Comparison of ENCODE assay signal across 1 cellular context in the genomic region with DNA sequence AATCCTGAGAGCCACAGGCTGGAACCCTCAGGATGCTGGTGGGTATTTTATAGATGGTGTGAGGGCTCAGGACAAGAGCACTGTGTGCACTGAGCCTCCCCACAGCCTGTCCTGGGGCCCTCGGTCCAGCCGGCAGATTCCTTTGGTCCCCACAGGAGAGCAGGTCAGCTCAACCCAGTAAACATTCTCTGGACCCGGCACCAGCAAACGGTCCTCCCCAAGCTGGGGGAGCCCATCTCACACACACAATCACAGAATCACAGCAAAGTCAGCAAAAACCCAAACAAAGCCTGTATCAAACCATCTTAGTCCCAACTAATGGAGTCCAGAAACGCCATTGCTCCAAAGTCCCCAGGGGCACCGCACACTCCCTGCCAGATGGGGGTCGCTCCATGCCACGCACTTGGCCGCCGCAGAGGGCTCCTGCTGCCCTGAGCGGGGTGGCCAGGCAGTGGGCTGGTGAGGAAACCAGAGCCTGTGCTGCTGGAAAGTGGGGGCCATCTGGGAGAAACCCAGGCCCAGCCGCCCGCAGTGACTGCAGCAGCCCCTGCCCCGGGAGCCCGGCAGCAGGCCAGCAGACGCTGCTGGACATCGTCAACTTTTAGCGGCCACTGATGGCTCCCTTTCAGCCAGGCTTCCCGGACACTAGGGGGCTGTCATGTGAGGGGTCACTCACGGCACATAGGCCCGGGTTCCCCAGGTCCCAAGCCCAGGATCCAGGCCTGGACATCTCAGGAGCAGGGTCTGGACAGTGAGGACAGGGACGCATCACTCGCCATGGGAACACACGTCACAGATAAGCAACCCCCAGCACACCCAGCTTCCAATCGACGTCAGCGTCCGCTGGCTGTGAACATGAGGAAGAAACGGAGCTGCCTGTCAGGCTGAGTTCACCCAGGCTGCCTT.
TF ChIP-seq lines count a peak whose summit lies in the region.

No MANE protein-coding gene starts in this region.

TF ChIP-seq in liver, 16 proteins besides CTCF, POLR2A, EP300 and RAD21:
- TF ChIP-seq, protein P1, sequence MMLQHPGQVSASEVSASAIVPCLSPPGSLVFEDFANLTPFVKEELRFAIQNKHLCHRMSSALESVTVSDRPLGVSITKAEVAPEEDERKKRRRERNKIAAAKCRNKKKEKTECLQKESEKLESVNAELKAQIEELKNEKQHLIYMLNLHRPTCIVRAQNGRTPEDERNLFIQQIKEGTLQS (IDR thresholded peaks at IDR 0.05): no peak
- TF ChIP-seq SP1 (IDR thresholded peaks at IDR 0.05) (peak; percentile 25), YY1 (IDR thresholded peaks at IDR 0.05) (no peak)
- TF ChIP-seq, protein P2, sequence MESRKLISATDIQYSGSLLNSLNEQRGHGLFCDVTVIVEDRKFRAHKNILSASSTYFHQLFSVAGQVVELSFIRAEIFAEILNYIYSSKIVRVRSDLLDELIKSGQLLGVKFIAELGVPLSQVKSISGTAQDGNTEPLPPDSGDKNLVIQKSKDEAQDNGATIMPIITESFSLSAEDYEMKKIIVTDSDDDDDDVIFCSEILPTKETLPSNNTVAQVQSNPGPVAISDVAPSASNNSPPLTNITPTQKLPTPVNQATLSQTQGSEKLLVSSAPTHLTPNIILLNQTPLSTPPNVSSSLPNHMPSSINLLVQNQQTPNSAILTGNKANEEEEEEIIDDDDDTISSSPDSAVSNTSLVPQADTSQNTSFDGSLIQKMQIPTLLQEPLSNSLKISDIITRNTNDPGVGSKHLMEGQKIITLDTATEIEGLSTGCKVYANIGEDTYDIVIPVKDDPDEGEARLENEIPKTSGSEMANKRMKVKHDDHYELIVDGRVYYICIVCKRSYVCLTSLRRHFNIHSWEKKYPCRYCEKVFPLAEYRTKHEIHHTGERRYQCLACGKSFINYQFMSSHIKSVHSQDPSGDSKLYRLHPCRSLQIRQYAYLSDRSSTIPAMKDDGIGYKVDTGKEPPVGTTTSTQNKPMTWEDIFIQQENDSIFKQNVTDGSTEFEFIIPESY (IDR thresholded peaks at IDR 0.05): no peak
TF ChIP-seq in liver: peak in this region for 1.
